In genomic region chr9:33109097-33109496, GRCh38 we compare ENCODE assay signal across 19 cellular contexts. TPM values are rescaled to one million over a fixed set of nuclear protein-coding genes. Genes with fewer than 3 reads are reported as not detected.
A peak's percentile ranks its signal among the peaks of the same experiment; 100 is the strongest.
DNase-seq lines count a peak whose midpoint lies in the region; ATAC-seq and TF ChIP-seq lines count a peak whose summit lies in the region.
"Had no signal": no experiment of that assay in that cellular context is flagged by ENCODE, and none has a peak within 500 bp of the region (broad histone marks: within the 10 kb centered on the region; RNA-seq: fewer than 3 reads in every experiment).

No MANE protein-coding gene starts in this region.

- intact Hi-C loops in lower leg skin (cut with DNase I; ENCODE audit: low total_unique reads), result no loop called here

- H3K9me3 Mint-ChIP-seq in activated naive CD8-positive, alpha-beta T cell (ENCODE audit: low read depth), result no peaks in the 10 kb centered on the region
- H3K9me3 Mint-ChIP-seq in activated naive CD8-positive, alpha-beta T cell treated with anti-CD3 and anti-CD28 coated beads, Interleukin-2, amount 50 U/mL, for 24 hours, result no peaks in the 10 kb centered on the region
- no peaks in the 10 kb centered on the region for H3K9me3 Mint-ChIP-seq in type B pancreatic cell
- H3K9me3 Mint-ChIP-seq: activated naive CD8-positive, alpha-beta T cell treated with anti-CD3 and anti-CD28 coated beads for 36 hours had no signal

- TF ChIP-seq CTCF in lower leg skin (IDR thresholded peaks at IDR 0.05), result no peak
- no peak for TF ChIP-seq CTCF in type B pancreatic cell (conservative IDR thresholded peaks at IDR 0.05)
- TF ChIP-seq CTCF in brain microvascular endothelial cell (IDR thresholded peaks at IDR 0.05; ENCODE audit: low read depth, low read length, missing control alignments), result no peak

- H3K4me3 Mint-ChIP-seq in activated naive CD8-positive, alpha-beta T cell, result no peak overlapping the region
- no peak overlapping the region for H3K4me3 Mint-ChIP-seq in activated naive CD8-positive, alpha-beta T cell treated with anti-CD3 and anti-CD28 coated beads, Interleukin-2, amount 50 U/mL, for 24 hours
- H3K4me3 Mint-ChIP-seq in type B pancreatic cell, result no peak overlapping the region
- H3K4me3 Mint-ChIP-seq: activated naive CD8-positive, alpha-beta T cell treated with anti-CD3 and anti-CD28 coated beads for 36 hours had no signal

- H3K4me3 ChIP-seq in lower leg skin (ENCODE audit: low read depth, poor library complexity, severe bottlenecking) (no peak overlapping the region), brain microvascular endothelial cell (ENCODE audit: low read depth, low read length) (no peak overlapping the region)
- H3K4me3 ChIP-seq: stomach, transverse colon had no signal

- WGBS in lower leg skin, 2 donors, result 59 to 73% methylated on average over 3 of the region's 3 CpGs

- no peaks in the 10 kb centered on the region for H3K27me3 ChIP-seq in brain microvascular endothelial cell (replicated peaks)
- H3K27me3 ChIP-seq: stomach, transverse colon had no signal

- in situ Hi-C loops in brain microvascular endothelial cell (cut with HindIII; ENCODE audit: low pct_ligation_motif_present, low sequenced_read_pairs), result no loop called here

- H3K27ac Mint-ChIP-seq in activated naive CD8-positive, alpha-beta T cell, result peak overlapping the region; percentile 22
- no peak overlapping the region for H3K27ac Mint-ChIP-seq in activated naive CD8-positive, alpha-beta T cell treated with anti-CD3 and anti-CD28 coated beads, Interleukin-2, amount 50 U/mL, for 24 hours
- peak overlapping the region; percentile 73 for H3K27ac Mint-ChIP-seq in type B pancreatic cell

- no peak for ATAC-seq in activated naive CD8-positive, alpha-beta T cell treated with anti-CD3 and anti-CD28 coated beads, Interleukin-2, amount 50 U/mL, for 24 hours

- H3K36me3 Mint-ChIP-seq in activated naive CD8-positive, alpha-beta T cell, result peaks cover 7% of the 10 kb centered on the region
- peaks cover 16% of the 10 kb centered on the region for H3K36me3 Mint-ChIP-seq in activated naive CD8-positive, alpha-beta T cell treated with anti-CD3 and anti-CD28 coated beads, Interleukin-2, amount 50 U/mL, for 24 hours (ENCODE audit: low read depth)
- H3K36me3 Mint-ChIP-seq in type B pancreatic cell, result peaks cover 11% of the 10 kb centered on the region

- peaks cover 7% of the 10 kb centered on the region for H3K4me1 Mint-ChIP-seq in activated naive CD8-positive, alpha-beta T cell (ENCODE audit: low read depth)
- peaks cover 18% of the 10 kb centered on the region for H3K4me1 Mint-ChIP-seq in activated naive CD8-positive, alpha-beta T cell treated with anti-CD3 and anti-CD28 coated beads, Interleukin-2, amount 50 U/mL, for 24 hours
- H3K4me1 Mint-ChIP-seq in type B pancreatic cell (ENCODE audit: unreplicated experiment), result peaks cover 21% of the 10 kb centered on the region

- H3K27me3 Mint-ChIP-seq in activated naive CD8-positive, alpha-beta T cell, result no peaks in the 10 kb centered on the region
- no peaks in the 10 kb centered on the region for H3K27me3 Mint-ChIP-seq in activated naive CD8-positive, alpha-beta T cell treated with anti-CD3 and anti-CD28 coated beads, Interleukin-2, amount 50 U/mL, for 24 hours
- no peaks in the 10 kb centered on the region for H3K27me3 Mint-ChIP-seq in type B pancreatic cell
- H3K27me3 Mint-ChIP-seq: activated naive CD8-positive, alpha-beta T cell treated with anti-CD3 and anti-CD28 coated beads for 36 hours had no signal

- no peak for TF ChIP-seq POLR2A in lower leg skin (IDR thresholded peaks at IDR 0.05)

- H3K27ac ChIP-seq in brain microvascular endothelial cell, result no peak overlapping the region
- H3K27ac ChIP-seq: stomach, transverse colon had no signal

- peaks cover 11% of the 10 kb centered on the region for H3K36me3 ChIP-seq in brain microvascular endothelial cell (replicated peaks)

- DNase-seq in activated naive CD8-positive, alpha-beta T cell treated with anti-CD3 and anti-CD28 coated beads, Interleukin-2, amount 50 U/mL, for 24 hours, result no peak
- DNase-seq in SK-N-DZ (ENCODE audit: low spot score), result peak; percentile 20
- peak; percentile 15 to 70 for DNase-seq in lower leg skin (ENCODE audit: low spot score in 2 of 2)
- no peak for DNase-seq in type B pancreatic cell (ENCODE audit: extremely low spot score, unreplicated experiment)
- no peak for DNase-seq in brain microvascular endothelial cell
- DNase-seq in GM03348 (ENCODE audit: low spot score), result no peak
- no peak for DNase-seq in H4 (ENCODE audit: low spot score)
- DNase-seq: activated CD4-positive, alpha-beta T cell treated with anti-CD3 and anti-CD28 coated beads for 4 hours; activated naive CD8-positive, alpha-beta T cell treated with anti-CD3 and anti-CD28 coated beads for 36 hours; cerebellar nuclear complex; erythroblast; foreskin fibroblast; NCI-H1092 treated with DMSO at 0.1 percent for 48 hours; NCI-H1930; NCI-H2227 treated with DMSO at 0.1 percent for 48 hours; NCI-H69; stomach; transverse colon had no signal

RNA-seq across cellular contexts. Expression of gene SMU1, which starts 32.6 kb away (rescaled TPM):
- 26.0 and 27.4 TPM in 2 replicates for polyA plus RNA-seq in SK-N-DZ (2014; cell fraction: cytosol; rRNA removed)
- polyA plus RNA-seq in SK-N-DZ (2014; cell fraction: nucleus; rRNA removed), result 11.3 and 12.8 TPM in 2 replicates
- 10 to 100 TPM; 14.7 to 17.5 (median 15.7) TPM for total RNA-seq in lower leg skin
- total RNA-seq in type B pancreatic cell (ENCODE audit: low replicate concordance), result 21.0 and 25.4 TPM in 2 replicates
- total RNA-seq in H4 (2014; rRNA removed; shearing (Covaris generic)), result 31.8 and 32.0 TPM in 2 replicates

RNA-seq across cellular contexts. Expression of gene B4GALT1, which starts 58.0 kb away (rescaled TPM):
- 2.3 and 2.7 TPM in 2 replicates for polyA plus RNA-seq in SK-N-DZ (2014; cell fraction: cytosol; rRNA removed)
- 1.3 and 2.3 TPM in 2 replicates for polyA plus RNA-seq in SK-N-DZ (2014; cell fraction: nucleus; rRNA removed)
- total RNA-seq in lower leg skin, result 10 to 100 TPM; 40.9 to 59.6 (median 46.3) TPM
- 91.9 and 150 TPM in 2 replicates for total RNA-seq in type B pancreatic cell (ENCODE audit: low replicate concordance)
- total RNA-seq in H4 (2014; rRNA removed; shearing (Covaris generic)), result 33.5 and 34.5 TPM in 2 replicates

Comparison
In these comparisons a context has a peak if more than half of its experiments do, and no peak if none do; other contexts are left out.
1. DNase-seq: peak in SK-N-DZ (single experiment) and lower leg skin (2 of 2); none in activated naive CD8-positive, alpha-beta T cell treated with anti-CD3 and anti-CD28 coated beads, Interleukin-2, amount 50 U/mL, for 24 hours (single experiment), type B pancreatic cell (single experiment), brain microvascular endothelial cell (single experiment), GM03348 (single experiment) and H4 (single experiment).